Comparison of ENCODE assay signal across 8 cellular contexts in the genomic region with DNA sequence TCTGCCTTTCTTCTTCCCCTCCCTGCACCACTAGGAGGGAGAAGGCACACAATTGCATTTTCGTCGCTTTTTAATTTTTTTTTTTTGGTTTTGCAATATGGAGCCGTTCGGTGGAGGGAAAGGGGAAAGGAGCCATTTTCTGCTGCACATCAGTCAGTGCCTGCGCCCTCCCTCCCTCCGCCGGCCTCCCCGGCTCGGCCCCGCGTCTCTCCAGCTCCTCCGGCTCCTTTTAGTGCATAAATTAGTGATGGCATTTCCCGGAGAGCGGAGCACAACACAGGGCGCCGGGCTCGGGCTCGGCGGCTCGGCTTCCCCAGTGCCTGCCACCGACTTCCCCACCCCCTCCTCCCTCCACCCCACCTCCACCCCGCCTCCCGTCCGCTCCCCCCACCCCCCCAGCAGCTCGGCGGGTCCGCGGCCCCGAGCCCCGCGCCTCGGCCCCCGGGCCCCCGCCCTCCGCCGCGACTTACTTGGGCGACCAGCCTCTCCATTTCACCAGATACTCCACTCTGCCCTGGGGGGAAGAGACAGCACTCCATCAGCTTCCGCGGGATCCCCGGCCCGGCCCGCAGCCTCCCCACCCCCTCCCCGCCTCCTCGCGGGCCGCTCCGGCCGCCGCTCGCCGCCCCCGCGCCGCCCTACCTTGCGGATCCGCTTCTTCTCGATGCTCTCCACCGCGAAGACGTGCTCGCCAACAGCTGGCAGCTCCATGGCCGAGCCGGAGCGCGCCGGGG. TPM values are rescaled to one million over a fixed set of nuclear protein-coding genes. Genes with fewer than 3 reads are reported as not detected.
DNase-seq lines count a peak whose midpoint lies in the region; ATAC-seq and TF ChIP-seq lines count a peak whose summit lies in the region.

No MANE protein-coding gene starts in this region.

- H3K36me3 Mint-ChIP-seq in naive thymus-derived CD8-positive, alpha-beta T cell, result peaks cover 0 to 19% (median 5%) of the 10 kb centered on the region in 3 donors

- H3K27me3 ChIP-seq in cardiac muscle cell (peaks cover 71% of the 10 kb centered on the region), upper lobe of right lung (peaks cover 37% of the 10 kb centered on the region)

- no peaks in the 10 kb centered on the region for H3K36me3 ChIP-seq in cardiac muscle cell
- H3K36me3 ChIP-seq in upper lobe of right lung, result peaks cover 16% of the 10 kb centered on the region

- peak; percentile 70 to 82 for DNase-seq in cardiac muscle cell (ENCODE audit: low read depth in 1 of 2, low spot score in 1 of 2)
- no peak for DNase-seq in Right ventricle myocardium inferior (ENCODE audit: missing footprints)
- peak; percentile 44 for DNase-seq in NOMO-1 treated with DMSO at 0.1 percent for 48 hours (lab: John Stamatoyannopoulos, UW; ENCODE audit: unreplicated experiment)
- DNase-seq in activated T-cell treated with anti-CD3 and anti-CD28 coated beads, Interleukin-2, amount 50 U/mL, for 48 hours, result peak; percentile 65 to 75
- peak; percentile 58 for DNase-seq in fibroblast of gingiva (ENCODE audit: low read depth)
- DNase-seq in naive thymus-derived CD8-positive, alpha-beta T cell, result peak; percentile 40 to 84 (median 58)
- DNase-seq in upper lobe of right lung, result peak; percentile 82

- H3K27ac ChIP-seq in cardiac muscle cell (peak overlapping the region; percentile 94), upper lobe of right lung (peak overlapping the region; percentile 91)

- H3K4me1 ChIP-seq in cardiac muscle cell (ENCODE audit: low read depth), result peaks cover 31% of the 10 kb centered on the region
- peaks cover 48% of the 10 kb centered on the region for H3K4me1 ChIP-seq in upper lobe of right lung

- H3K4me3 ChIP-seq in cardiac muscle cell, result peak overlapping the region; percentile 78
- peak overlapping the region; percentile 73 for H3K4me3 ChIP-seq in upper lobe of right lung

- peak overlapping the region; percentile 94 to 100 (median 97) for H3K4me3 Mint-ChIP-seq in naive thymus-derived CD8-positive, alpha-beta T cell

- POLR2A ChIA-PET in naive thymus-derived CD8-positive, alpha-beta T cell (lab: Charles Lee), result interaction anchor here (0.5 to 9.0 kb wide), 14 partner anchors 8 to 1797 kb away, joined by 3 to 152 read pairs (median 5); a partner anchor contains a TSS

- peaks cover 0 to 2% (median 0%) of the 10 kb centered on the region in 9 donors for H3K9me3 Mint-ChIP-seq in naive thymus-derived CD8-positive, alpha-beta T cell

- H3K27ac Mint-ChIP-seq in naive thymus-derived CD8-positive, alpha-beta T cell, result peak overlapping the region; percentile 95 to 99 (median 98)

- intact Hi-C loops in Right ventricle myocardium inferior (cut with DNase I), result loop anchor here (2.0 kb wide), 3 partner anchors 28 to 152 kb away; a partner anchor contains a TSS
- intact Hi-C loops in upper lobe of right lung (cut with DNase I), result no loop called here

- H3K27me3 Mint-ChIP-seq in naive thymus-derived CD8-positive, alpha-beta T cell, result peaks cover 6 to 33% (median 13%) of the 10 kb centered on the region in 5 donors

- TF ChIP-seq CTCF in cardiac muscle cell (IDR thresholded peaks at IDR 0.05; ENCODE audit: low read depth, low read length), result no peak
- peak; percentile 13 for TF ChIP-seq CTCF in upper lobe of right lung (IDR thresholded peaks at IDR 0.05)

- H3K9me3 ChIP-seq in cardiac muscle cell (ENCODE audit: low read depth), result no peaks in the 10 kb centered on the region
- no peaks in the 10 kb centered on the region for H3K9me3 ChIP-seq in upper lobe of right lung

- ATAC-seq in Right ventricle myocardium inferior, result no peak
- ATAC-seq in HG03095 (IDR thresholded peaks at IDR 0.05; ENCODE audit: unreplicated experiment), result peak; percentile 16
- ATAC-seq in naive thymus-derived CD8-positive, alpha-beta T cell, result peak; percentile 35 to 39
- ATAC-seq in upper lobe of right lung, result peak; percentile 1

- peaks cover 20 to 64% (median 51%) of the 10 kb centered on the region in 4 donors for H3K4me1 Mint-ChIP-seq in naive thymus-derived CD8-positive, alpha-beta T cell

RNA-seq across cellular contexts. Expression of a gene that starts 0.5 kb away (rescaled TPM):
- total RNA-seq in cardiac muscle cell (78.2 and 91.6 TPM in 2 replicates), Right ventricle myocardium inferior (23.7 TPM), upper lobe of right lung (20.2 TPM)
- polyA plus RNA-seq in cardiac muscle cell, result 43.6 and 51.9 TPM in 2 replicates
- 10 to 100 TPM; 78.6 to 80.7 TPM for total RNA-seq in naive thymus-derived CD8-positive, alpha-beta T cell
- polyA plus RNA-seq in naive thymus-derived CD8-positive, alpha-beta T cell, result 10 to 100 TPM in 1 of 3 donors, 1 to 10 TPM in 2; 4.3 to 16.0 (median 9.3) TPM

RNA-seq across cellular contexts. Expression of a gene that starts 41.8 kb away (rescaled TPM):
- total RNA-seq in cardiac muscle cell (16.7 and 20.3 TPM in 2 replicates), Right ventricle myocardium inferior (5.3 TPM), upper lobe of right lung (4.9 TPM)
- 8.2 and 13.8 TPM in 2 replicates for polyA plus RNA-seq in cardiac muscle cell
- 1 to 10 TPM; 2.0 to 2.4 TPM for total RNA-seq in naive thymus-derived CD8-positive, alpha-beta T cell
- 1 to 10 TPM in 1 of 3 donors, under 1 TPM in 2; 0.13 to 1.4 (median 0.77) TPM for polyA plus RNA-seq in naive thymus-derived CD8-positive, alpha-beta T cell
